ENCODE assay signal across 8 cellular contexts in the genomic region with DNA sequence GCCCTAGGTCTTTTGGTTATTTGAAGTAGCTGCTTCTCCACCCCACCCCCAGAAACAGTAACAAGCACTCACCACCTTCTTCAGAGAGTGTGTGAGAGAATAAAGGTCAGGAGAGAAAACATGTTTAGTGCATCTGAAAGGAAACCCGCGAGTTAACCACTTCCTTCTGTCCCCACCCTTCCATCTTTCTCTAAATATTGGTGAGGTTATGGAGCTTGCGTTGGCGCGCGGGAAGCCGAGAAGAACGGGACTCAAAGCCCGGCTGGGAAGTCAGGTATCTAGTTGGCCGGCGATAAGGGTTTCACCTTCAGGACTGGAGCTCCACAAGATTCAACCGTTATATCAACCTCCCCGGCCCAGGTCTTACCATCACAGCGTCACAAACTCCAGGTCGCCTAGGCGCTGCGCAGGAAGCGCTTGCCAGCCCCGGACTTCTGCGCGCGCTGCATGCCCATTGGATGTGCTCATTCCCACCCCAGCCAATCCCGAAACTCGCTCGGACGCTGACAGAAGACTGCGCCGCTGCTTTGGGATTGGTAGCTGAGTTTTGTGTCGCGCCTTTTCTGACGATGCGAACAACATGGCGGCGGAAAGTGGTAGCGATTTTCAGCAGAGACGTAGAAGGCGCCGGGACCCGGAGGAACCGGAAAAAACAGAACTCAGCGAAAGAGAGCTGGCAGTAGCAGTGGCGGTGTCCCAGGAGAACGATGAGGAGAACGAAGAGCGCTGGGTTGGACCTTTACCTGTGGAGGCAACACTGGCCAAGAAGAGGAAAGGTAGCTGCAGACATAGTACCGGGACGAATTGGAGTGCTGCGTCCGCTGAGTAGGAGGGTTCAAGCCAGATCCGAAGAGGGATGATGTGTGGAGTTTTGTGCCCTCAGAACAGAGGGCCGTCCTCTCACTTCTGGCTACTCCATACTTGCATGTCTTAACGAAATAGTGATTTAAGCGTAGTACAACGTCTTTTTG. TPM values are rescaled to one million over a fixed set of nuclear protein-coding genes. Genes with fewer than 3 reads are reported as not detected.
DNase-seq lines count a peak whose midpoint lies in the region; ATAC-seq and TF ChIP-seq lines count a peak whose summit lies in the region.

A gene with protein sequence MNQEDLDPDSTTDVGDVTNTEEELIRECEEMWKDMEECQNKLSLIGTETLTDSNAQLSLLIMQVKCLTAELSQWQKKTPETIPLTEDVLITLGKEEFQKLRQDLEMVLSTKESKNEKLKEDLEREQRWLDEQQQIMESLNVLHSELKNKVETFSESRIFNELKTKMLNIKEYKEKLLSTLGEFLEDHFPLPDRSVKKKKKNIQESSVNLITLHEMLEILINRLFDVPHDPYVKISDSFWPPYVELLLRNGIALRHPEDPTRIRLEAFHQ (minus strand): TSS at position 438 of the 971 bp plus-strand sequence. CDS start 8,261 bp downstream, outside the sequence.
A gene (plus strand): TSS at position 566 of the 971 bp plus-strand sequence. CDS start 15 bp downstream, at position 581.

- H3K9me3 Mint-ChIP-seq in CD14-positive monocyte, result peaks cover 0 to 2% (median 0%) of the 10 kb centered on the region in 7 donors

- peaks cover 0 to 2% (median 0%) of the 10 kb centered on the region in 3 donors for H3K27me3 Mint-ChIP-seq in CD14-positive monocyte (ENCODE audit: low read depth in 3 of 3)

- TF ChIP-seq RAD21 in liver (IDR thresholded peaks at IDR 0.05), result peak in 1 of 2 donors; percentile 11

- intact Hi-C loops in CD14-positive monocyte (cut with micrococcal nuclease) (loop anchor here (2.0 kb wide), 1 partner anchor 62 kb away; a partner anchor contains a TSS), dorsolateral prefrontal cortex (cut with DNase I) (loop anchor here (1.0 to 5.0 kb wide), 3 partner anchors 59 to 796 kb away; a partner anchor contains a TSS)

- DNase-seq in CD14-positive monocyte (ENCODE audit: low spot score), result peak; percentile 94
- DNase-seq in NCI-H82 (lab: John Stamatoyannopoulos, UW), result peak; percentile 96
- DNase-seq in activated CD4-positive, alpha-beta T cell treated with anti-CD3 and anti-CD28 coated beads, Interleukin-2, amount 50 U/mL, for 48 hours, result peak; percentile 94 to 96
- DNase-seq in dorsolateral prefrontal cortex, result peak; percentile 88 to 96 (median 94)
- peak; percentile 96 for DNase-seq in stimulated activated CD4-positive, alpha-beta T cell treated with anti-CD3 and anti-CD28 coated beads, Interleukin-4, amount 100 ng/mL, for 24 hours

- H3K36me3 Mint-ChIP-seq in CD14-positive monocyte, result peaks cover 10 to 20% of the 10 kb centered on the region in 2 donors

- no peak for TF ChIP-seq CTCF in CD14-positive monocyte (IDR thresholded peaks at IDR 0.05)
- TF ChIP-seq CTCF in dorsolateral prefrontal cortex (IDR thresholded peaks at IDR 0.05 in 54 of 56, conservative IDR thresholded peaks at IDR 0.05 in 2 of 56; ENCODE audit: low read depth in 1 of 56, partially characterized antibody in 56 of 56), result peak in 25 of 56 donors; percentile 7 to 46 (median 20)
- TF ChIP-seq CTCF in liver (IDR thresholded peaks at IDR 0.05; ENCODE audit: low read depth, low read length, missing input control), result no peak

- peak within 1 kb of the TSS; percentile 90 to 97 for H3K4me3 Mint-ChIP-seq in CD14-positive monocyte

- peak within 1 kb of the TSS; percentile 61 to 92 for H3K9ac ChIP-seq in liver (ENCODE audit: low read depth in 1 of 2, low read length in 2 of 2)

- H3K4me3 ChIP-seq in dorsolateral prefrontal cortex (peak within 1 kb of the TSS; percentile 62 to 100 (median 89)), liver (ENCODE audit: low read depth in 1 of 3, low read length in 3 of 3) (peak within 1 kb of the TSS; percentile 66 to 95 (median 73))

- peaks cover 8 to 23% (median 19%) of the 10 kb centered on the region in 4 donors for H3K4me1 ChIP-seq in liver (ENCODE audit: control insufficient read depth in 4 of 4, insufficient read depth in 4 of 4, low read length in 3 of 4)

- peak within 1 kb of the TSS; percentile 98 to 100 (median 99) for H3K27ac Mint-ChIP-seq in CD14-positive monocyte

- no peaks in the 10 kb centered on the region for H3K9me3 ChIP-seq in liver (ENCODE audit: control insufficient read depth in 4 of 4, low read length in 3 of 4)

- peaks cover 21% of the 10 kb centered on the region for H3K4me1 Mint-ChIP-seq in CD14-positive monocyte

- H3K36me3 ChIP-seq in liver (ENCODE audit: control insufficient read depth in 4 of 4, insufficient read depth in 3 of 4, low read depth in 1 of 4, low read length in 3 of 4), result no peaks in the 10 kb centered on the region

- peak within 1 kb of the TSS in 58 of 59 donors; percentile 26 to 95 (median 84) for H3K27ac ChIP-seq in dorsolateral prefrontal cortex
- peak within 1 kb of the TSS; percentile 71 to 81 for H3K27ac ChIP-seq in liver (ENCODE audit: low read depth in 1 of 2, low read length in 2 of 2)

- H3K27me3 ChIP-seq in dorsolateral prefrontal cortex (no peaks in the 10 kb centered on the region), liver (ENCODE audit: control insufficient read depth in 4 of 4, insufficient read depth in 4 of 4, low read length in 3 of 4) (no peaks in the 10 kb centered on the region)

- under 1% methylated on average over 54 of the region's 54 CpGs for WGBS in liver

- ATAC-seq in GM19397 (IDR thresholded peaks at IDR 0.05; ENCODE audit: unreplicated experiment) (peak; percentile 100), HG03571 (IDR thresholded peaks at IDR 0.05; ENCODE audit: unreplicated experiment) (peak; percentile 98)

TF ChIP-seq in liver, 16 proteins besides CTCF, POLR2A, EP300 and RAD21 (continues in another document):
- TF ChIP-seq HNF4G (IDR thresholded peaks at IDR 0.05) (no peak), HNF4A (conservative IDR thresholded peaks at IDR 0.05) (no peak), NR2F2 (IDR thresholded peaks at IDR 0.05) (no peak), YY1 (IDR thresholded peaks at IDR 0.05) (peak; percentile 100), FOXA1 (IDR thresholded peaks at IDR 0.05) (peak; percentile 51), EGR1 (IDR thresholded peaks at IDR 0.05; ENCODE audit: low read depth in 2 of 2) (no peak), GABPA (IDR thresholded peaks at IDR 0.05 in 1 of 2, conservative IDR thresholded peaks at IDR 0.05 in 1 of 2) (peak in 1 of 2 donors; percentile 76), RXRA (IDR thresholded peaks at IDR 0.05) (peak in 1 of 2 donors; percentile 35), SP1 (IDR thresholded peaks at IDR 0.05) (peak; percentile 96)
- TF ChIP-seq, protein P1, sequence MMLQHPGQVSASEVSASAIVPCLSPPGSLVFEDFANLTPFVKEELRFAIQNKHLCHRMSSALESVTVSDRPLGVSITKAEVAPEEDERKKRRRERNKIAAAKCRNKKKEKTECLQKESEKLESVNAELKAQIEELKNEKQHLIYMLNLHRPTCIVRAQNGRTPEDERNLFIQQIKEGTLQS (IDR thresholded peaks at IDR 0.05), result peak; percentile 62
- TF ChIP-seq, protein P2, sequence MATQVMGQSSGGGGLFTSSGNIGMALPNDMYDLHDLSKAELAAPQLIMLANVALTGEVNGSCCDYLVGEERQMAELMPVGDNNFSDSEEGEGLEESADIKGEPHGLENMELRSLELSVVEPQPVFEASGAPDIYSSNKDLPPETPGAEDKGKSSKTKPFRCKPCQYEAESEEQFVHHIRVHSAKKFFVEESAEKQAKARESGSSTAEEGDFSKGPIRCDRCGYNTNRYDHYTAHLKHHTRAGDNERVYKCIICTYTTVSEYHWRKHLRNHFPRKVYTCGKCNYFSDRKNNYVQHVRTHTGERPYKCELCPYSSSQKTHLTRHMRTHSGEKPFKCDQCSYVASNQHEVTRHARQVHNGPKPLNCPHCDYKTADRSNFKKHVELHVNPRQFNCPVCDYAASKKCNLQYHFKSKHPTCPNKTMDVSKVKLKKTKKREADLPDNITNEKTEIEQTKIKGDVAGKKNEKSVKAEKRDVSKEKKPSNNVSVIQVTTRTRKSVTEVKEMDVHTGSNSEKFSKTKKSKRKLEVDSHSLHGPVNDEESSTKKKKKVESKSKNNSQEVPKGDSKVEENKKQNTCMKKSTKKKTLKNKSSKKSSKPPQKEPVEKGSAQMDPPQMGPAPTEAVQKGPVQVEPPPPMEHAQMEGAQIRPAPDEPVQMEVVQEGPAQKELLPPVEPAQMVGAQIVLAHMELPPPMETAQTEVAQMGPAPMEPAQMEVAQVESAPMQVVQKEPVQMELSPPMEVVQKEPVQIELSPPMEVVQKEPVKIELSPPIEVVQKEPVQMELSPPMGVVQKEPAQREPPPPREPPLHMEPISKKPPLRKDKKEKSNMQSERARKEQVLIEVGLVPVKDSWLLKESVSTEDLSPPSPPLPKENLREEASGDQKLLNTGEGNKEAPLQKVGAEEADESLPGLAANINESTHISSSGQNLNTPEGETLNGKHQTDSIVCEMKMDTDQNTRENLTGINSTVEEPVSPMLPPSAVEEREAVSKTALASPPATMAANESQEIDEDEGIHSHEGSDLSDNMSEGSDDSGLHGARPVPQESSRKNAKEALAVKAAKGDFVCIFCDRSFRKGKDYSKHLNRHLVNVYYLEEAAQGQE (IDR thresholded peaks at IDR 0.05), result peak; percentile 60
- TF ChIP-seq, protein P3, sequence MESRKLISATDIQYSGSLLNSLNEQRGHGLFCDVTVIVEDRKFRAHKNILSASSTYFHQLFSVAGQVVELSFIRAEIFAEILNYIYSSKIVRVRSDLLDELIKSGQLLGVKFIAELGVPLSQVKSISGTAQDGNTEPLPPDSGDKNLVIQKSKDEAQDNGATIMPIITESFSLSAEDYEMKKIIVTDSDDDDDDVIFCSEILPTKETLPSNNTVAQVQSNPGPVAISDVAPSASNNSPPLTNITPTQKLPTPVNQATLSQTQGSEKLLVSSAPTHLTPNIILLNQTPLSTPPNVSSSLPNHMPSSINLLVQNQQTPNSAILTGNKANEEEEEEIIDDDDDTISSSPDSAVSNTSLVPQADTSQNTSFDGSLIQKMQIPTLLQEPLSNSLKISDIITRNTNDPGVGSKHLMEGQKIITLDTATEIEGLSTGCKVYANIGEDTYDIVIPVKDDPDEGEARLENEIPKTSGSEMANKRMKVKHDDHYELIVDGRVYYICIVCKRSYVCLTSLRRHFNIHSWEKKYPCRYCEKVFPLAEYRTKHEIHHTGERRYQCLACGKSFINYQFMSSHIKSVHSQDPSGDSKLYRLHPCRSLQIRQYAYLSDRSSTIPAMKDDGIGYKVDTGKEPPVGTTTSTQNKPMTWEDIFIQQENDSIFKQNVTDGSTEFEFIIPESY (IDR thresholded peaks at IDR 0.05), result peak; percentile 44
- TF ChIP-seq, protein P4, sequence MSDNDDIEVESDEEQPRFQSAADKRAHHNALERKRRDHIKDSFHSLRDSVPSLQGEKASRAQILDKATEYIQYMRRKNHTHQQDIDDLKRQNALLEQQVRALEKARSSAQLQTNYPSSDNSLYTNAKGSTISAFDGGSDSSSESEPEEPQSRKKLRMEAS (IDR thresholded peaks at IDR 0.05), result peak; percentile 63

RNA-seq across cellular contexts. Expression of the first gene that starts in this region (rescaled TPM):
- polyA plus RNA-seq in CD14-positive monocyte, result 1 to 10 TPM in 1 of 2 donors, under 1 TPM in 1; 0.83 to 1.8 TPM
- 1 to 10 TPM in 86 of 120 experiments, under 1 TPM in 21, not detected in 13; 0.35 to 4.6 (median 1.6) TPM for total RNA-seq in dorsolateral prefrontal cortex
- total RNA-seq in liver, result 10 to 100 TPM in 1 of 2 donors, under 1 TPM in 1; 0.33 to 23.1 TPM
- 1 to 10 TPM in 1 of 2 donors, under 1 TPM in 1; 0.79 to 1.1 TPM for polyA plus RNA-seq in liver

RNA-seq across cellular contexts. Expression of the second gene that starts in this region (rescaled TPM):
- polyA plus RNA-seq in CD14-positive monocyte, result 10 to 100 TPM in 1 of 2 donors, 1 to 10 TPM in 1; 7.7 to 12.3 TPM
- total RNA-seq in dorsolateral prefrontal cortex, result 10 to 100 TPM; 28.2 to 67.8 (median 45.2) TPM
- 10 to 100 TPM; 14.4 to 23.7 TPM for total RNA-seq in liver
- polyA plus RNA-seq in liver, result 1 to 10 TPM; 5.8 to 9.2 TPM

Comparison
In these comparisons a context has a peak if more than half of its experiments do, and no peak if none do; other contexts are left out.
1. Peak in every context shown above with its lines: DNase-seq, ATAC-seq, H3K4me3 ChIP-seq and H3K27ac ChIP-seq.